Comparison of ENCODE assay signal across 19 cellular contexts in the genomic region with DNA sequence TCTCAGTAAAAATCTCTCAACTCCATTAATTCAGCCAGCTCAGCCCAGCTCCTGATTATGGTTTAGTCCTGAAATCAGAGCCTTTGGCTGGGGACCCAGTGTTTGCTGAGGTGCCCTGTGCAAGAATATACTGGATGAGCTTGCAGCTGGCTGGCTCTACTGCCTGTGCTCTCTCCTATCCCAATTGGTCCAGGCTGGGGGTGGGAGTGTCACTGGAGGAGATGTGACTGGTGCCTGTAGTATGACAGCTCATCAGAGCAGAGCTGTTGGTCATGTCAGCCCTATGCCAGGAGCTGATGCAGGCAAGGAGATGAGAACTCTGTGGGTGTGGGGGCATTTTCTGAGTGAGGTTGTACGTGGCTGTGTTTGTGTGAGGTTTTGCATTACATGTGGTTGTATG.
"Had no signal": no experiment of that assay in that cellular context is flagged by ENCODE, and none has a peak within 500 bp of the region (broad histone marks: within the 10 kb centered on the region; RNA-seq: fewer than 3 reads in every experiment).

No MANE protein-coding gene starts in this region.

- H3K4me1 ChIP-seq: gastrocnemius medialis, prostate gland, sigmoid colon, testis, tibial artery, upper lobe of left lung had no signal

- H3K27ac ChIP-seq: gastrocnemius medialis, hepatocyte, prostate gland, sigmoid colon, testis, tibial artery, upper lobe of left lung had no signal

- H3K4me3 ChIP-seq: gastrocnemius medialis, hepatocyte, lung, prostate gland, sigmoid colon, testis, tibial artery, upper lobe of left lung had no signal

- H3K36me3 ChIP-seq: gastrocnemius medialis, prostate gland, sigmoid colon, tibial artery, upper lobe of left lung had no signal

- H3K4me1 Mint-ChIP-seq: nephron had no signal

- H3K27me3 ChIP-seq: sigmoid colon, testis, tibial artery, upper lobe of left lung had no signal

- H3K4me3 Mint-ChIP-seq: effector memory CD8-positive, alpha-beta T cell; memory B cell; nephron; stimulated activated memory B cell treated with anti-CD40 and anti-IgM and Interleukin-4, amounts not matched to agents 10 μg/mL and 1 μg/mL and 100 μg/mL, for 72 hours had no signal

- H3K27me3 Mint-ChIP-seq: stimulated activated memory B cell treated with anti-CD40 and anti-IgM and Interleukin-4, amounts not matched to agents 10 μg/mL and 1 μg/mL and 100 μg/mL, for 72 hours had no signal

- H3K79me2 ChIP-seq: hepatocyte had no signal

- DNase-seq: cortex of kidney; effector memory CD8-positive, alpha-beta T cell; gastrocnemius medialis; kidney; nucleus accumbens; right cardiac atrium; sigmoid colon; stimulated activated CD4-positive, alpha-beta T cell treated with anti-CD3 and anti-CD28 coated beads, Interleukin-2, amount 100 ng/mL, for 24 hours; stimulated activated CD4-positive, alpha-beta T cell treated with anti-CD3 and anti-CD28 coated beads, Interleukin-4, amount 100 ng/mL, for 24 hours; stimulated activated naive CD8-positive, alpha-beta T cell treated with anti-CD3 and anti-CD28 coated beads, Interleukin-15, Interleukin-2, amounts not matched to agents 100 U/mL and 50 U/mL, for 24 hours; testis; tibial artery; upper lobe of left lung had no signal

- H3K36me3 Mint-ChIP-seq: memory B cell; stimulated activated memory B cell treated with anti-CD40 and anti-IgM and Interleukin-4, amounts not matched to agents 10 μg/mL and 1 μg/mL and 100 μg/mL, for 72 hours had no signal

- H3K9me3 ChIP-seq: gastrocnemius medialis, prostate gland, sigmoid colon, testis, tibial artery, upper lobe of left lung had no signal

- H3K27ac Mint-ChIP-seq: effector memory CD8-positive, alpha-beta T cell; memory B cell; nephron; stimulated activated memory B cell treated with anti-CD40 and anti-IgM and Interleukin-4, amounts not matched to agents 10 μg/mL and 1 μg/mL and 100 μg/mL, for 72 hours had no signal

- ATAC-seq: effector memory CD8-positive, alpha-beta T cell; gastrocnemius medialis; stimulated activated memory B cell treated with anti-CD40 and anti-IgM and Interleukin-4, amounts not matched to agents 10 μg/mL and 1 μg/mL and 100 μg/mL, for 72 hours; stimulated activated naive CD8-positive, alpha-beta T cell treated with anti-CD3 and anti-CD28 coated beads, Interleukin-15, Interleukin-2, amounts not matched to agents 100 U/mL and 50 U/mL, for 24 hours had no signal

- H3K9me3 Mint-ChIP-seq: effector memory CD8-positive, alpha-beta T cell; nephron; stimulated activated memory B cell treated with anti-CD40 and anti-IgM and Interleukin-4, amounts not matched to agents 10 μg/mL and 1 μg/mL and 100 μg/mL, for 72 hours had no signal

- H2AFZ ChIP-seq: hepatocyte had no signal

- H3K4me2 ChIP-seq: hepatocyte had no signal
